ENCODE assay signal across 8 cellular contexts in the genomic region with DNA sequence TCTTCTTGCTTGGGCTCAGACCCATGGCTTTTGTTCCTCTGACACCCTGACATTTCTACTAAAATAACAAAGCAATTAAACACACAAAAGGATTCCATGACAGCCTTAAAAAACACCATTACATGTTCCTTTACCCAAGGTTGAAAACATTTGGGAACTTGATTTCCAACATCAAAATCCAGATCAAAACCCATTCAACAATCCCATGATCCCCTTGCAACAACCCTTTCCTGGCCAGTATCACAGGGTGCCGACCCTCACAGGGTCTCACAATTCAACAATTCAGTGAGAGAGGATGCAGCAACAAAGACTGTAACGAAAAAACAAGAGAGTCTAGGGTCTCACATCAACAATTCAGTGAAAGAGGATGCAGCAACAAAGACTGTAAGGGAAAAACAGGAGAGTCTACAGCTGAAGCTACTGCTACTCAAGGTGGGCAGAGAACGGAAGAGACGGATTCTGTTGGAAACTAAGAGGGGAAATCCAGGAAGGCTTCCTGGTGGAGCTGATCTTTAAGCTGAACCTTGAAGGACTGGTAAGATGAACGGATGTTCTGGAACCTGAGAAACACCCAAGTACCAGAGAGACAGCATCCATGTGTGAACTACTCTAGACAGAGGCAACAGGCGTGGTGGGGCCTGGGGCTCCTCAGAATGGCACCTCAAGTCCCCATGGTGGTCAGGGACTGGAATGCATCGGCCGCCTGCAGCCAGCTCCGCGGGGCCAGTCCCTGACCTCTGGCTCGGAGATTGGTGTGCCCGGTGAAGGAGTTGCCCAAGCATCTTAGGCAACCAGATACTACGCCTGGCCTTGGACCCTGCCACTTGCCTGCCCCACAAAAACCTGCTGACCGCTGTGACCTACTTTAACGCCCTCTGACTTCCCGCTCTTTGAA. TPM values are rescaled to one million over a fixed set of nuclear protein-coding genes. Genes with fewer than 3 reads are reported as not detected.
DNase-seq lines count a peak whose midpoint lies in the region; ATAC-seq lines count a peak whose summit lies in the region.

No MANE protein-coding gene starts in this region.

- POLR2A ChIA-PET in naive thymus-derived CD8-positive, alpha-beta T cell (lab: Charles Lee): interaction anchor here (0.7 to 26.2 kb wide), 27 partner anchors 11 to 883 kb away, joined by 3 to 1375 read pairs (median 4); a partner anchor contains a TSS

- no peaks in the 10 kb centered on the region for H3K27me3 Mint-ChIP-seq in naive thymus-derived CD8-positive, alpha-beta T cell

- no peaks in the 10 kb centered on the region for H3K36me3 Mint-ChIP-seq in naive thymus-derived CD8-positive, alpha-beta T cell

- peak overlapping the region; percentile 92 to 100 (median 97) for H3K27ac Mint-ChIP-seq in naive thymus-derived CD8-positive, alpha-beta T cell

- peak; percentile 1 for ATAC-seq in GM18502 (IDR thresholded peaks at IDR 0.05; ENCODE audit: poor library complexity, unreplicated experiment)
- ATAC-seq in naive thymus-derived CD8-positive, alpha-beta T cell: peak; percentile 10 to 15

- peak overlapping the region; percentile 77 to 96 (median 87) for H3K4me3 Mint-ChIP-seq in naive thymus-derived CD8-positive, alpha-beta T cell

- H3K4me1 Mint-ChIP-seq in naive thymus-derived CD8-positive, alpha-beta T cell: peaks cover 32 to 87% (median 70%) of the 10 kb centered on the region in 4 donors

- DNase-seq in MV-4-11 (lab: John Stamatoyannopoulos, UW) (peak; percentile 21), dermis blood vessel endothelial cell (peak; percentile 20), mucosa of gallbladder (ENCODE audit: low spot score) (no peak), NOMO-1 treated with DMSO at 0.1 percent for 48 hours (lab: John Stamatoyannopoulos, UW; ENCODE audit: unreplicated experiment) (no peak), NCI-H748 (lab: John Stamatoyannopoulos, UW; ENCODE audit: unreplicated experiment) (no peak), NCI-H2227 (lab: John Stamatoyannopoulos, UW; ENCODE audit: unreplicated experiment) (no peak)
- DNase-seq in naive thymus-derived CD8-positive, alpha-beta T cell: peak in 2 of 10 donors; percentile 43 to 44

- H3K9me3 Mint-ChIP-seq in naive thymus-derived CD8-positive, alpha-beta T cell: no peaks in the 10 kb centered on the region

RNA-seq across cellular contexts. Expression of a gene that starts 22.7 kb away (rescaled TPM):
- total RNA-seq in dermis blood vessel endothelial cell: 72.2 and 94.7 TPM in 2 replicates
- 100 to 1,000 TPM; 201 to 222 TPM for total RNA-seq in naive thymus-derived CD8-positive, alpha-beta T cell
- polyA plus RNA-seq in naive thymus-derived CD8-positive, alpha-beta T cell: 100 to 1,000 TPM; 122 to 142 (median 134) TPM
- total RNA-seq in mucosa of gallbladder: 398 TPM

Comparison
In these comparisons a context has a peak if more than half of its experiments do, and no peak if none do; other contexts are left out.
1. DNase-seq: peak in MV-4-11 (single experiment) and dermis blood vessel endothelial cell (single experiment); none in mucosa of gallbladder (single experiment), NOMO-1 treated with DMSO at 0.1 percent for 48 hours (single experiment), NCI-H748 (single experiment) and NCI-H2227 (single experiment).